Comparison of ENCODE assay signal across 10 cellular contexts in genomic region chr10:35433851-35434426, GRCh38.
DNase-seq lines count a peak whose midpoint lies in the region; ATAC-seq and TF ChIP-seq lines count a peak whose summit lies in the region.
"Had no signal": no experiment of that assay in that cellular context is flagged by ENCODE, and none has a peak within 500 bp of the region (broad histone marks: within the 10 kb centered on the region; RNA-seq: fewer than 3 reads in every experiment).

No MANE protein-coding gene starts in this region.

- no peaks in the 10 kb centered on the region for H3K79me2 ChIP-seq in OCI-LY7 (ENCODE audit: insufficient read depth, low read depth, low read length)

- BruUV-seq in OCI-LY7 (replicated peaks; lab: Mats Ljungman, UMichigan), result no TSS peak

- H3K27me3 ChIP-seq in AG04450 (ENCODE audit: control insufficient read depth, insufficient read depth, low read length) (no peaks in the 10 kb centered on the region), RWPE2 (ENCODE audit: insufficient read depth, poor library complexity, severe bottlenecking) (no peaks in the 10 kb centered on the region)
- H3K27me3 ChIP-seq: uterus had no signal

- no peaks in the 10 kb centered on the region for H3K9me2 ChIP-seq in OCI-LY7 (ENCODE audit: insufficient read depth, low read length)

- no peaks in the 10 kb centered on the region for H4K20me1 ChIP-seq in OCI-LY7 (ENCODE audit: insufficient read depth, low read length)

- CTCF ChIA-PET in AG04450 (lab: Charles Lee) (no interaction called here), OCI-LY7 (lab: Charles Lee; ENCODE audit: unreplicated experiment) (no interaction called here)

- no peak overlapping the region for H3K4me2 ChIP-seq in OCI-LY7 (ENCODE audit: low read length)

- no peak for TF ChIP-seq CTCF in AG04450 (IDR thresholded peaks at IDR 0.05; ENCODE audit: low read depth, low read length)
- no peak for TF ChIP-seq CTCF in RWPE2 (IDR thresholded peaks at IDR 0.05; ENCODE audit: poor library complexity, severe bottlenecking)
- TF ChIP-seq CTCF in foreskin fibroblast (IDR thresholded peaks at IDR 0.05; ENCODE audit: low read depth, low read length), result no peak
- TF ChIP-seq CTCF in OCI-LY7 (conservative IDR thresholded peaks at IDR 0.05; ENCODE audit: low read length), result no peak

- intact Hi-C loops in OCI-LY7 (cut with micrococcal nuclease; ENCODE audit: unreplicated experiment), result no loop called here

- H3K36me3 ChIP-seq in RWPE2 (ENCODE audit: low read depth), result no peaks in the 10 kb centered on the region
- no peaks in the 10 kb centered on the region for H3K36me3 ChIP-seq in OCI-LY7 (ENCODE audit: insufficient read depth, low read length)
- H3K36me3 ChIP-seq: uterus had no signal

- H3K4me1 ChIP-seq in RWPE2 (ENCODE audit: insufficient read depth, poor library complexity, severe bottlenecking) (peaks cover 17% of the 10 kb centered on the region), OCI-LY7 (ENCODE audit: insufficient read depth, low read length, poor library complexity, severe bottlenecking) (no peaks in the 10 kb centered on the region)
- H3K4me1 ChIP-seq: uterus had no signal

- no peak overlapping the region for H2AFZ ChIP-seq in OCI-LY7 (ENCODE audit: low read length)

- DNase-seq in AG04450 (ENCODE audit: low read depth, low spot score) (no peak), RWPE2 (ENCODE audit: low spot score) (no peak), foreskin fibroblast (peak; percentile 74 to 78), OCI-LY7 (ENCODE audit: low spot score) (no peak), nucleus accumbens (lab: John Stamatoyannopoulos, UW) (no peak), NCI-H345 (lab: John Stamatoyannopoulos, UW) (no peak)
- DNase-seq in activated effector memory CD4-positive, alpha-beta T cell treated with anti-CD3 and anti-CD28 coated beads, Interleukin-2, amount 50 U/mL, for 16 hours, result no peak
- DNase-seq: activated CD4-positive, alpha-beta T cell treated with anti-CD3 and anti-CD28 coated beads, Interleukin-2, amount 50 U/mL, for 1 hour; uterus had no signal

- H3K4me3 ChIP-seq in AG04450 (ENCODE audit: low read depth, low read length) (no peak overlapping the region), RWPE2 (ENCODE audit: severe bottlenecking) (no peak overlapping the region), foreskin fibroblast (ENCODE audit: low read depth in 1 of 2, low read length in 2 of 2) (no peak overlapping the region), OCI-LY7 (ENCODE audit: low read depth, low read length, poor library complexity, severe bottlenecking) (no peak overlapping the region)
- H3K4me3 ChIP-seq: uterus had no signal

- ATAC-seq in GM19438 (IDR thresholded peaks at IDR 0.05; ENCODE audit: low read depth, unreplicated experiment), result peak; percentile 66
- ATAC-seq in RWPE2 (ENCODE audit: low read depth), result 0 out of 3 replicates have a peak, but pooled peaks have one; percentile 23

- H3K27ac ChIP-seq in AG04450 (ENCODE audit: low read depth, low read length) (peak overlapping the region; percentile 2), RWPE2 (ENCODE audit: poor library complexity, severe bottlenecking) (no peak overlapping the region), OCI-LY7 (ENCODE audit: low read depth, low read length, poor library complexity, severe bottlenecking) (no peak overlapping the region)
- H3K27ac ChIP-seq: uterus had no signal

- POLR2A ChIA-PET in AG04450 (lab: Yijun Ruan, JAX) (no interaction called here), OCI-LY7 (lab: Charles Lee) (no interaction called here)

- H3K9me3 ChIP-seq in AG04450 (ENCODE audit: control insufficient read depth, insufficient read depth, low read length) (peaks cover 3% of the 10 kb centered on the region; the same call in 1 of the 2 replicates), RWPE2 (ENCODE audit: severe bottlenecking) (peaks cover 4% of the 10 kb centered on the region), OCI-LY7 (ENCODE audit: low read length) (peaks cover under 1% of the 10 kb centered on the region; the same call in 1 of the 2 replicates)

Comparison
In these comparisons a context has a peak if more than half of its experiments do, and no peak if none do; other contexts are left out.
1. DNase-seq: peak in foreskin fibroblast (2 of 2); none in AG04450 (single experiment), RWPE2 (single experiment), OCI-LY7 (single experiment), nucleus accumbens (0 of 56), NCI-H345 (single experiment) and activated effector memory CD4-positive, alpha-beta T cell treated with anti-CD3 and anti-CD28 coated beads, Interleukin-2, amount 50 U/mL, for 16 hours (single experiment).